1 cellular context compared by ENCODE assay signal in the genomic region with DNA sequence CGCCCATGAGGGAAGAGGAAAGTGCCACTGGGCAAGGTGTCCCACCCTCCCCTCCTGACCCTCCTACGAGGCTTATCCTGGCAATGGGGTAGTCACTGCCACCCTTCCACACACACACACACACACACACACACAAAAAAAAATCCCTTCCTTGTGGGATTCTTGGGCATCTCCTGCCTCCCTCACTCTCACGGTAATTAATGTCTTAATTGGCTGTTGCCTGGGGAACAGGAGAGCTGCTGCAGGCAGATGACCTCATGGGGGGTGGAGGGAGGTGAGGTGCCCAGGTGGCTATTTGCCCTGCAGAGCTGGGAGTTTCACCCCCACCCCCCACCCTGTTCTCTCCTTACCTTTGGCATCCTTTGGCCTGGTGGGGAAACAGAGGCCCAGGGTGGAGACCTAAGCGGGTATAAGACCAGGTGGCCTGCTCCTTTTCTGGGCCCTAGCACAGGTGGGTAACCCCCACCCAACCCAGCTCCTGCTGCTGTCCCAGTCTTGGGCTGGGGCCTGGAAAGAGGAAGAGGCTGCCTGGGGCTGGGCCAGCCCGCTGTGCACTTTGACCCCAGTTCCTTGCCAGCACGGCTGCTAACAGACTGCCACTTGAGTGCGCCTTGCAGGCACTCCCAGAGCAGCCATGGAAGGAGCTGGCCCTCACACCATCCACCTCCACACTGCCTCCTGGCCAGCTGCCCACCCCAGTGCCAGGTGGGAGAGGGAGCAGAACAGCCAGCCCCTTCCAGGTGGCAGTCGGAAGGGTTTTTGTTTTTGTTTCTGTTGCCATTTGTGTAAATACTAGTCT.
TF ChIP-seq lines count a peak whose summit lies in the region.

No MANE protein-coding gene starts in this region.

TF ChIP-seq in H1, 55 proteins besides CTCF, POLR2A, EP300 and RAD21 (continued from another document):
- TF ChIP-seq, protein P1, sequence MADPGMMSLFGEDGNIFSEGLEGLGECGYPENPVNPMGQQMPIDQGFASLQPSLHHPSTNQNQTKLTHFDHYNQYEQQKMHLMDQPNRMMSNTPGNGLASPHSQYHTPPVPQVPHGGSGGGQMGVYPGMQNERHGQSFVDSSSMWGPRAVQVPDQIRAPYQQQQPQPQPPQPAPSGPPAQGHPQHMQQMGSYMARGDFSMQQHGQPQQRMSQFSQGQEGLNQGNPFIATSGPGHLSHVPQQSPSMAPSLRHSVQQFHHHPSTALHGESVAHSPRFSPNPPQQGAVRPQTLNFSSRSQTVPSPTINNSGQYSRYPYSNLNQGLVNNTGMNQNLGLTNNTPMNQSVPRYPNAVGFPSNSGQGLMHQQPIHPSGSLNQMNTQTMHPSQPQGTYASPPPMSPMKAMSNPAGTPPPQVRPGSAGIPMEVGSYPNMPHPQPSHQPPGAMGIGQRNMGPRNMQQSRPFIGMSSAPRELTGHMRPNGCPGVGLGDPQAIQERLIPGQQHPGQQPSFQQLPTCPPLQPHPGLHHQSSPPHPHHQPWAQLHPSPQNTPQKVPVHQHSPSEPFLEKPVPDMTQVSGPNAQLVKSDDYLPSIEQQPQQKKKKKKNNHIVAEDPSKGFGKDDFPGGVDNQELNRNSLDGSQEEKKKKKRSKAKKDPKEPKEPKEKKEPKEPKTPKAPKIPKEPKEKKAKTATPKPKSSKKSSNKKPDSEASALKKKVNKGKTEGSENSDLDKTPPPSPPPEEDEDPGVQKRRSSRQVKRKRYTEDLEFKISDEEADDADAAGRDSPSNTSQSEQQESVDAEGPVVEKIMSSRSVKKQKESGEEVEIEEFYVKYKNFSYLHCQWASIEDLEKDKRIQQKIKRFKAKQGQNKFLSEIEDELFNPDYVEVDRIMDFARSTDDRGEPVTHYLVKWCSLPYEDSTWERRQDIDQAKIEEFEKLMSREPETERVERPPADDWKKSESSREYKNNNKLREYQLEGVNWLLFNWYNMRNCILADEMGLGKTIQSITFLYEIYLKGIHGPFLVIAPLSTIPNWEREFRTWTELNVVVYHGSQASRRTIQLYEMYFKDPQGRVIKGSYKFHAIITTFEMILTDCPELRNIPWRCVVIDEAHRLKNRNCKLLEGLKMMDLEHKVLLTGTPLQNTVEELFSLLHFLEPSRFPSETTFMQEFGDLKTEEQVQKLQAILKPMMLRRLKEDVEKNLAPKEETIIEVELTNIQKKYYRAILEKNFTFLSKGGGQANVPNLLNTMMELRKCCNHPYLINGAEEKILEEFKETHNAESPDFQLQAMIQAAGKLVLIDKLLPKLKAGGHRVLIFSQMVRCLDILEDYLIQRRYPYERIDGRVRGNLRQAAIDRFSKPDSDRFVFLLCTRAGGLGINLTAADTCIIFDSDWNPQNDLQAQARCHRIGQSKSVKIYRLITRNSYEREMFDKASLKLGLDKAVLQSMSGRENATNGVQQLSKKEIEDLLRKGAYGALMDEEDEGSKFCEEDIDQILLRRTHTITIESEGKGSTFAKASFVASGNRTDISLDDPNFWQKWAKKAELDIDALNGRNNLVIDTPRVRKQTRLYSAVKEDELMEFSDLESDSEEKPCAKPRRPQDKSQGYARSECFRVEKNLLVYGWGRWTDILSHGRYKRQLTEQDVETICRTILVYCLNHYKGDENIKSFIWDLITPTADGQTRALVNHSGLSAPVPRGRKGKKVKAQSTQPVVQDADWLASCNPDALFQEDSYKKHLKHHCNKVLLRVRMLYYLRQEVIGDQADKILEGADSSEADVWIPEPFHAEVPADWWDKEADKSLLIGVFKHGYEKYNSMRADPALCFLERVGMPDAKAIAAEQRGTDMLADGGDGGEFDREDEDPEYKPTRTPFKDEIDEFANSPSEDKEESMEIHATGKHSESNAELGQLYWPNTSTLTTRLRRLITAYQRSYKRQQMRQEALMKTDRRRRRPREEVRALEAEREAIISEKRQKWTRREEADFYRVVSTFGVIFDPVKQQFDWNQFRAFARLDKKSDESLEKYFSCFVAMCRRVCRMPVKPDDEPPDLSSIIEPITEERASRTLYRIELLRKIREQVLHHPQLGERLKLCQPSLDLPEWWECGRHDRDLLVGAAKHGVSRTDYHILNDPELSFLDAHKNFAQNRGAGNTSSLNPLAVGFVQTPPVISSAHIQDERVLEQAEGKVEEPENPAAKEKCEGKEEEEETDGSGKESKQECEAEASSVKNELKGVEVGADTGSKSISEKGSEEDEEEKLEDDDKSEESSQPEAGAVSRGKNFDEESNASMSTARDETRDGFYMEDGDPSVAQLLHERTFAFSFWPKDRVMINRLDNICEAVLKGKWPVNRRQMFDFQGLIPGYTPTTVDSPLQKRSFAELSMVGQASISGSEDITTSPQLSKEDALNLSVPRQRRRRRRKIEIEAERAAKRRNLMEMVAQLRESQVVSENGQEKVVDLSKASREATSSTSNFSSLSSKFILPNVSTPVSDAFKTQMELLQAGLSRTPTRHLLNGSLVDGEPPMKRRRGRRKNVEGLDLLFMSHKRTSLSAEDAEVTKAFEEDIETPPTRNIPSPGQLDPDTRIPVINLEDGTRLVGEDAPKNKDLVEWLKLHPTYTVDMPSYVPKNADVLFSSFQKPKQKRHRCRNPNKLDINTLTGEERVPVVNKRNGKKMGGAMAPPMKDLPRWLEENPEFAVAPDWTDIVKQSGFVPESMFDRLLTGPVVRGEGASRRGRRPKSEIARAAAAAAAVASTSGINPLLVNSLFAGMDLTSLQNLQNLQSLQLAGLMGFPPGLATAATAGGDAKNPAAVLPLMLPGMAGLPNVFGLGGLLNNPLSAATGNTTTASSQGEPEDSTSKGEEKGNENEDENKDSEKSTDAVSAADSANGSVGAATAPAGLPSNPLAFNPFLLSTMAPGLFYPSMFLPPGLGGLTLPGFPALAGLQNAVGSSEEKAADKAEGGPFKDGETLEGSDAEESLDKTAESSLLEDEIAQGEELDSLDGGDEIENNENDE (IDR thresholded peaks at IDR 0.05; ENCODE audit: insufficient replicate concordance, low read length) = no peak
- TF ChIP-seq CHD1 (IDR thresholded peaks at IDR 0.05; ENCODE audit: low read depth, low read length) = no peak
- no peak for TF ChIP-seq CEBPB (IDR thresholded peaks at IDR 0.05; ENCODE audit: low read depth, low read length)
TF ChIP-seq in H1: peak in this region for 0.
